17 cellular contexts compared by ENCODE assay signal in the genomic region with DNA sequence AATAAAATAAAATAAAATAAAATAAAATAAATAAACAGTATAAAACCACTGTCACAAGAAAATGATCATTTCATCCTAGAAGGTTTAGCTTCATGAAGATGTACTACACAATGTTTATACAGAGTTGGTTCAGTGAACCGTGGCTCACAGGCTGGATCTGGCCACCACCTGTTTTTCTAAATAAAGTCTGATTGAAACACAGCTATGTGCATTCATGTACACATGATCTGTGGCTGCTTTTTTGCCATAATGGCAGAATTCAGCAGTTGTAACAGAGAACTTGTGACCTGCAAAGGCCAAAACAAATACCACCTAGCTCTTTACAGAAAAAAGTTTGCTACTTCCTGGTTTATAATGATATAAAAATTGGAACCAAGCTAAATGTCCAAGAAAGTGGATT. TPM values are rescaled to one million over a fixed set of nuclear protein-coding genes. Genes with fewer than 3 reads are reported as not detected.
"Had no signal": no experiment of that assay in that cellular context is flagged by ENCODE, and none has a peak within 500 bp of the region (broad histone marks: within the 10 kb centered on the region; RNA-seq: fewer than 3 reads in every experiment).

No MANE protein-coding gene starts in this region.

- H3K79me2 ChIP-seq: parathyroid adenoma had no signal

- FAIRE-seq: kidney, small intestine, TTC549 had no signal

- H3K9me3 ChIP-seq: body of pancreas, gastrocnemius medialis, tibial nerve had no signal

- H3K36me3 ChIP-seq: gastrocnemius medialis had no signal

- H3K27ac ChIP-seq: body of pancreas, coronary artery, gastrocnemius medialis, parathyroid adenoma, tibial nerve had no signal

- H3K36me3 Mint-ChIP-seq: activated naive CD4-positive, alpha-beta T cell treated with anti-CD3 and anti-CD28 coated beads, Interleukin-2, amount 50 U/mL, for 24 hours; mesothelial cell of epicardium had no signal

- H3K4me1 ChIP-seq: body of pancreas, parathyroid adenoma, tibial nerve had no signal

- DNase-seq: amniotic stem cell; body of pancreas; central memory CD4-positive, alpha-beta T cell; effector CD8-positive, alpha-beta T cell; gastrocnemius medialis; small intestine; T-helper 2 cell had no signal

- H3K9me3 Mint-ChIP-seq: activated naive CD4-positive, alpha-beta T cell treated with anti-CD3 and anti-CD28 coated beads, Interleukin-2, amount 50 U/mL, for 24 hours; mesothelial cell of epicardium had no signal

- H3K4me3 ChIP-seq: body of pancreas, coronary artery, gastrocnemius medialis, tibial nerve had no signal

- H3K4me1 Mint-ChIP-seq: activated naive CD4-positive, alpha-beta T cell treated with anti-CD3 and anti-CD28 coated beads, Interleukin-2, amount 50 U/mL, for 24 hours had no signal

- H3K27me3 ChIP-seq: body of pancreas, gastrocnemius medialis, tibial nerve had no signal

- ATAC-seq: activated CD4-positive, CD25-positive, alpha-beta regulatory T cell treated with anti-CD3 and anti-CD28 coated beads, Interleukin-2, amount 50 U/mL, for 24 hours; body of pancreas; gastrocnemius medialis had no signal

- H3K27ac Mint-ChIP-seq: activated naive CD4-positive, alpha-beta T cell treated with anti-CD3 and anti-CD28 coated beads, Interleukin-2, amount 50 U/mL, for 24 hours; mesothelial cell of epicardium had no signal

- H3K4me3 Mint-ChIP-seq: activated naive CD4-positive, alpha-beta T cell treated with anti-CD3 and anti-CD28 coated beads, Interleukin-2, amount 50 U/mL, for 24 hours; mesothelial cell of epicardium had no signal

- H3K27me3 Mint-ChIP-seq: activated naive CD4-positive, alpha-beta T cell treated with anti-CD3 and anti-CD28 coated beads, Interleukin-2, amount 50 U/mL, for 24 hours had no signal

RNA-seq across cellular contexts. Expression of a gene that starts 12.6 kb away (rescaled TPM):
- total RNA-seq: fibroblast of lung, kidney, liver, mesothelial cell of epicardium had no signal
- polyA plus RNA-seq: fibroblast of lung had no signal
